1 cellular context compared by ENCODE assay signal in genomic region chr2:131154071-131154531, GRCh38.
TF ChIP-seq lines count a peak whose summit lies in the region.

No MANE protein-coding gene starts in this region.

TF ChIP-seq in IMR-90, 13 proteins besides CTCF, POLR2A, EP300 and RAD21:
- TF ChIP-seq FOS (IDR thresholded peaks at IDR 0.05; ENCODE audit: low read depth, low read length), result no peak
- no peak for TF ChIP-seq MAFK (IDR thresholded peaks at IDR 0.05; ENCODE audit: low read depth, low read length)
- TF ChIP-seq RFX5 (IDR thresholded peaks at IDR 0.05; ENCODE audit: low read depth, low read length), result no peak
- no peak for TF ChIP-seq CHD1 (IDR thresholded peaks at IDR 0.05; ENCODE audit: low read depth, low read length)
- no peak for TF ChIP-seq RCOR1 (IDR thresholded peaks at IDR 0.05; ENCODE audit: insufficient replicate concordance, low read length)
- no peak for TF ChIP-seq NFE2L2 (IDR thresholded peaks at IDR 0.05; ENCODE audit: low read depth, low read length)
- peak; percentile 39; the same call in 1 of the 2 replicates for TF ChIP-seq MAZ (IDR thresholded peaks at IDR 0.05; ENCODE audit: borderline replicate concordance, low read depth, low read length)
- TF ChIP-seq SMC3 (IDR thresholded peaks at IDR 0.05; ENCODE audit: low read depth, low read length), result peak; percentile 64
